In genomic region chr3:60073942-60074341, GRCh38 we compare ENCODE assay signal across 18 cellular contexts.
"Had no signal": no experiment of that assay in that cellular context is flagged by ENCODE, and none has a peak within 500 bp of the region (broad histone marks: within the 10 kb centered on the region; RNA-seq: fewer than 3 reads in every experiment).

No MANE protein-coding gene starts in this region.

- H3K4me1 ChIP-seq: ascending aorta, breast epithelium, lower lobe of right lung, parathyroid adenoma had no signal

- H3K27ac Mint-ChIP-seq: mesothelial cell of epicardium; nephron; stimulated activated memory B cell treated with anti-CD40 and anti-IgM and Interleukin-4, amounts not matched to agents 10 μg/mL and 1 μg/mL and 100 μg/mL, for 72 hours had no signal

- H3K36me3 ChIP-seq: ascending aorta, breast epithelium, lower lobe of right lung, spleen had no signal

- H3K4me3 ChIP-seq: ascending aorta, breast epithelium, coronary artery, lower lobe of right lung, spleen had no signal

- H3K27me3 ChIP-seq: ascending aorta, breast epithelium, spleen had no signal

- H3K4me3 Mint-ChIP-seq: activated naive CD8-positive, alpha-beta T cell treated with anti-CD3 and anti-CD28 coated beads, Interleukin-2, amount 50 U/mL, for 24 hours; mesothelial cell of epicardium; nephron; stimulated activated memory B cell treated with anti-CD40 and anti-IgM and Interleukin-4, amounts not matched to agents 10 μg/mL and 1 μg/mL and 100 μg/mL, for 72 hours had no signal

- ATAC-seq: activated naive CD8-positive, alpha-beta T cell treated with anti-CD3 and anti-CD28 coated beads, Interleukin-2, amount 50 U/mL, for 24 hours; left colon; lower lobe of right lung; stimulated activated memory B cell treated with anti-CD40 and anti-IgM and Interleukin-4, amounts not matched to agents 10 μg/mL and 1 μg/mL and 100 μg/mL, for 72 hours had no signal

- H3K27me3 Mint-ChIP-seq: activated naive CD8-positive, alpha-beta T cell treated with anti-CD3 and anti-CD28 coated beads, Interleukin-2, amount 50 U/mL, for 24 hours; stimulated activated memory B cell treated with anti-CD40 and anti-IgM and Interleukin-4, amounts not matched to agents 10 μg/mL and 1 μg/mL and 100 μg/mL, for 72 hours had no signal

- H3K9me3 ChIP-seq: ascending aorta, lower lobe of right lung had no signal

- H3K27ac ChIP-seq: ascending aorta, breast epithelium, coronary artery, lower lobe of right lung, parathyroid adenoma, spleen had no signal

- DNase-seq: activated CD8-positive, alpha-beta memory T cell treated with anti-CD3 and anti-CD28 coated beads, Interleukin-2, amount 50 U/mL, for 4 hours; activated effector memory CD4-positive, alpha-beta T cell treated with Interleukin-2 at 50 U/mL for 16 hours; activated naive CD8-positive, alpha-beta T cell treated with anti-CD3 and anti-CD28 coated beads, Interleukin-2, amount 50 U/mL, for 24 hours; hypothalamus; islet precursor cell; left colon; lower lobe of right lung; Right ventricle myocardium superior; spleen; stimulated activated CD4-positive, alpha-beta T cell treated with anti-CD3 and anti-CD28 coated beads, Interleukin-4, amount 100 ng/mL, for 4 hours; SW 1271 had no signal

- H3K36me3 Mint-ChIP-seq: stimulated activated memory B cell treated with anti-CD40 and anti-IgM and Interleukin-4, amounts not matched to agents 10 μg/mL and 1 μg/mL and 100 μg/mL, for 72 hours had no signal

- H3K9me3 Mint-ChIP-seq: stimulated activated memory B cell treated with anti-CD40 and anti-IgM and Interleukin-4, amounts not matched to agents 10 μg/mL and 1 μg/mL and 100 μg/mL, for 72 hours had no signal
